In the genomic region with DNA sequence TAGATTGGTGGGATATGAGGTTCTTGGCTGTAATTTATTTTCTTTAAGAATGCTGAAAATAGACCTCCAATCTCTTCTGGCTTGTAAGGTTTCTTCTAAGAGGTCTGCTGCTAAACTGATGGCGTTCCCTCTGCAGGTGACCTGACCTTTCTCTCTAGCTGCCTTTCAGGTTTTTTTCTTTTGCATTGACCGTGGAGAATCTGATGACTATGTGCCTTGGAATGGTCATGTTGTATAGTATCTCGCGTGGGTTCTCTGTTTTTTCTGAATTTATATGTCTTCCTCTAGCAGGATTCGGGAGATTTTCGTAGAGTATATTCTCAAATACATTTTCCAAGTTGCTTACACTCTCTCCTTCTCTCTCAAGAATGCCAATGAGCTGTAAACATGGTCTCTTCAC, we compare ENCODE assay signal across 27 cellular contexts.
"Had no signal": no experiment of that assay in that cellular context is flagged by ENCODE, and none has a peak within 500 bp of the region (broad histone marks: within the 10 kb centered on the region; RNA-seq: fewer than 3 reads in every experiment).

No MANE protein-coding gene starts in this region.

- H3K27ac ChIP-seq: foreskin keratinocyte, heart left ventricle, left lung, lower lobe of right lung, right lobe of liver, thoracic aorta, uterus had no signal

- ATAC-seq: activated CD8-positive, alpha-beta T cell treated with anti-CD3 and anti-CD28 coated beads for 36 hours; activated T-cell treated with anti-CD3 and anti-CD28 coated beads, Interleukin-2, amount 50 U/mL, for 4 hours; activated T-helper 17 cell treated with anti-CD3 and anti-CD28 coated beads, Interleukin-2, amount 50 U/mL, for 72 hours; foreskin keratinocyte; heart left ventricle; left lung; lower lobe of right lung; natural killer cell treated with Interleukin-12 subunit alpha and Interleukin-12 subunit beta and Interleukin-15 and Interleukin-18, amount 100 ng/mL, for 72 hours; right lobe of liver had no signal

- H3K36me3 Mint-ChIP-seq: natural killer cell treated with Interleukin-12 subunit alpha and Interleukin-12 subunit beta and Interleukin-15 and Interleukin-18, amount 100 ng/mL, for 72 hours had no signal

- H3K36me3 ChIP-seq: heart left ventricle, left lung, lower lobe of right lung, right lobe of liver, thoracic aorta, uterus had no signal

- DNase-seq: activated B cell treated with CpG ODN at 0.5 μM for 24 hours; activated CD4-positive, alpha-beta T cell treated with anti-CD3 and anti-CD28 coated beads, Interleukin-2, amount 50 U/mL, for 1 hour; activated CD8-positive, alpha-beta T cell treated with anti-CD3 and anti-CD28 coated beads for 36 hours; activated gamma-delta T cell treated with Interleukin-2 at 50 U/mL for 16 hours; activated naive CD4-positive, alpha-beta T cell treated with anti-CD3 and anti-CD28 coated beads, Interleukin-2, amount 50 U/mL, for 16 hours; activated T-cell treated with anti-CD3 and anti-CD28 coated beads, Interleukin-2, amount 50 U/mL, for 4 hours; amygdala; caudate nucleus; effector CD8-positive, alpha-beta T cell; foreskin keratinocyte; heart left ventricle; hypothalamus; kidney glomerular epithelial cell; left lung; lower lobe of right lung; mesenchymal stem cell; right lobe of liver; stimulated activated CD4-positive, alpha-beta T cell treated with anti-CD3 and anti-CD28 coated beads, Interleukin-2, amount 100 ng/mL, for 48 hours; stimulated activated naive CD4-positive, alpha-beta T cell treated with Interleukin-2 at 50 U/mL for 16 hours; T-helper 1 cell; trophoblast cell; uterus had no signal

- H3K9me3 ChIP-seq: left lung, right lobe of liver, thoracic aorta, uterus had no signal

- H3K27me3 ChIP-seq: foreskin keratinocyte, heart left ventricle, left lung, right lobe of liver, uterus had no signal

- H3K4me1 ChIP-seq: left lung, lower lobe of right lung, right lobe of liver, uterus had no signal

- H3K4me3 ChIP-seq: heart left ventricle, left lung, lower lobe of right lung, right lobe of liver, thoracic aorta, uterus had no signal

- H3K27ac Mint-ChIP-seq: activated B cell treated with CpG ODN at 0.5 μM for 24 hours; activated CD8-positive, alpha-beta T cell treated with anti-CD3 and anti-CD28 coated beads for 36 hours; activated T-helper 17 cell treated with anti-CD3 and anti-CD28 coated beads, Interleukin-2, amount 50 U/mL, for 72 hours; dendritic cell treated with granulocyte-macrophage colony-stimulating factor and Interleukin-4, amounts not matched to agents 40 ng/mL and 50 ng/mL, for 4 days; natural killer cell treated with Interleukin-12 subunit alpha and Interleukin-12 subunit beta and Interleukin-15 and Interleukin-18, amount 100 ng/mL, for 72 hours; T-helper 2 cell treated with Interferon-gamma antibody and Interleukin-4, amounts not matched to agents 5 μg/mL and 100 μg/mL, for 36 hours had no signal

- H3K4me3 Mint-ChIP-seq: activated B cell treated with CpG ODN at 0.5 μM for 24 hours; activated CD8-positive, alpha-beta T cell treated with anti-CD3 and anti-CD28 coated beads for 36 hours; activated T-cell treated with anti-CD3 and anti-CD28 coated beads, Interleukin-2, amount 50 U/mL, for 4 hours; activated T-helper 17 cell treated with anti-CD3 and anti-CD28 coated beads, Interleukin-2, amount 50 U/mL, for 72 hours; dendritic cell treated with granulocyte-macrophage colony-stimulating factor and Interleukin-4, amounts not matched to agents 40 ng/mL and 50 ng/mL, for 4 days; natural killer cell treated with Interleukin-12 subunit alpha and Interleukin-12 subunit beta and Interleukin-15 and Interleukin-18, amount 100 ng/mL, for 72 hours; T-helper 2 cell treated with Interferon-gamma antibody and Interleukin-4, amounts not matched to agents 5 μg/mL and 100 μg/mL, for 36 hours had no signal

- H3K27me3 Mint-ChIP-seq: activated B cell treated with CpG ODN at 0.5 μM for 24 hours; activated CD8-positive, alpha-beta T cell treated with anti-CD3 and anti-CD28 coated beads for 36 hours; activated T-helper 17 cell treated with anti-CD3 and anti-CD28 coated beads, Interleukin-2, amount 50 U/mL, for 72 hours; dendritic cell treated with granulocyte-macrophage colony-stimulating factor and Interleukin-4, amounts not matched to agents 40 ng/mL and 50 ng/mL, for 4 days; natural killer cell treated with Interleukin-12 subunit alpha and Interleukin-12 subunit beta and Interleukin-15 and Interleukin-18, amount 100 ng/mL, for 72 hours had no signal

- H3K9me3 Mint-ChIP-seq: activated CD8-positive, alpha-beta T cell treated with anti-CD3 and anti-CD28 coated beads for 36 hours; dendritic cell treated with granulocyte-macrophage colony-stimulating factor and Interleukin-4, amounts not matched to agents 40 ng/mL and 50 ng/mL, for 4 days; natural killer cell treated with Interleukin-12 subunit alpha and Interleukin-12 subunit beta and Interleukin-15 and Interleukin-18, amount 100 ng/mL, for 72 hours had no signal
